In the genomic region with DNA sequence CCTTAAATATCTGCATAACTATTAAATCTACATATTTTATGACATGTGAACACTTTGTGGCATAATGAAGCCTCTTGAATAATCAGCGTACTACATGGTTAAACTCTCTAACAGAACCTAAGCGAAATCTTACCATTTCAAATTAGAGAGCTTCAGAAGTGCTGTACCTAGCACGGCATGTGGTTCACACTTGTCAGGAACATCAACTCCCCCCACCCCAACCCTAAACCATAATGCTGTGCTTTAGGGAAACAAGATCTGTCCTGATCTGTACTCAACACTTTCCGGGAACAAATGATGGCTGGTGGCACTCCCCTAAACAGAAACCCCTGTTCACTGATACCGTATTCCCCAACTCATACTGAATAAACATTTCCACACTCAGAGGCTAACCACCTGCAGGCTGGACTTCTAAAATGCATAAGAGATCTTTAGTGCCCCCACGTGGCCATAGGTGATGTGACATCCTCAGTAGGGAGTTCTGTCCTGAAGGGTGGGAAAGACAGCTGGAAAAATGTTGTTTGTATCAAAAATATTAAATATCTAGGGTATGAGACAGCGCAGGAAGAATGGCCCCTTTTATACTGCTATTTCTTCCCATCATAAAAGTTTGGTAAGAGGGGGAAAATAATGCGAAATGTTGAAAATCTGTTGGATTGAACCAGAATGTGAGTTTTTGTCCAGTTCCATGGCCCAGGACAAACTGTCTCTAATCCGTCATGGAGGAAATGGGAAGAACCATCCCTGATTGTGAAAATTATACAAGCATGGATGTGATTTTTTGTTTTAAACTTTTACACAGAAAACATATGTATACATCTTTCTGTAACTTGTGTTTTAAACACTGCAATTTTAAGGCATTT, we compare ENCODE assay signal across 8 cellular contexts.
DNase-seq lines count a peak whose midpoint lies in the region; ATAC-seq and TF ChIP-seq lines count a peak whose summit lies in the region.

No MANE protein-coding gene starts in this region.

- H3K4me1 ChIP-seq in HCT116 (ENCODE audit: control insufficient read depth in 1 of 2, insufficient read depth in 2 of 2, low read length in 2 of 2) = no peaks in the 10 kb centered on the region
- no peaks in the 10 kb centered on the region for H3K4me1 ChIP-seq in lower lobe of right lung

- TF ChIP-seq CTCF in HCT116 (IDR thresholded peaks at IDR 0.05 in 2 of 3, conservative IDR thresholded peaks at IDR 0.05 in 1 of 3; ENCODE audit: borderline replicate concordance in 1 of 3, insufficient read depth in 1 of 3, low read depth in 2 of 3, low read length in 2 of 3) (peak; percentile 64 to 87 (median 84)), lower lobe of right lung (IDR thresholded peaks at IDR 0.05) (peak; percentile 80)

- POLR2A ChIA-PET in HCT116 (lab: Charles Lee) = no interaction called here

- RAD21 ChIA-PET in HCT116 (lab: Charles Lee; ENCODE audit: low non-redundant PET in 1 of 2, low total read pairs in 2 of 2, uncharacterized antibody in 2 of 2, unreplicated experiment in 2 of 2) = no interaction called here

- ATAC-seq in HCT116 (peak; percentile 97), lower lobe of right lung (peak; percentile 89), GM18505 (IDR thresholded peaks at IDR 0.05; ENCODE audit: unreplicated experiment) (no peak)

- BruUV-seq in HCT116 (replicated peaks; lab: Mats Ljungman, UMichigan) = no TSS peak

- no peaks in the 10 kb centered on the region for H3K9me3 ChIP-seq in HCT116 (ENCODE audit: control insufficient read depth in 1 of 2, insufficient read depth in 1 of 2, low read depth in 1 of 2, low read length in 2 of 2)
- no peaks in the 10 kb centered on the region for H3K9me3 ChIP-seq in lower lobe of right lung

- no peak for TF ChIP-seq POLR2A in HCT116 (IDR thresholded peaks at IDR 0.05; ENCODE audit: borderline replicate concordance, extremely low read depth, insufficient read depth, insufficient read length)
- no peak for TF ChIP-seq POLR2A in GM18505 (IDR thresholded peaks at IDR 0.05; ENCODE audit: borderline replicate concordance, extremely low read depth, insufficient read depth, insufficient read length)

- peak in 10 of 14 donors; percentile 14 to 49 (median 32) for DNase-seq in C1 segment of cervical spinal cord (lab: John Stamatoyannopoulos, UW)
- peak; percentile 47 for DNase-seq in HCT116 (ENCODE audit: low read depth, low spot score)
- peak; percentile 51 to 82 for DNase-seq in NCI-H526 (lab: John Stamatoyannopoulos, UW)
- peak; percentile 46 for DNase-seq in activated CD4-positive, alpha-beta T cell treated with anti-CD3 and anti-CD28 coated beads, Interleukin-2, amount 50 U/mL, for 1 hour
- peak; percentile 66 to 79 for DNase-seq in dermis microvascular lymphatic vessel endothelial cell (ENCODE audit: low read depth in 2 of 2)
- peak; percentile 58 for DNase-seq in lower lobe of right lung
- DNase-seq in stimulated activated CD8-positive, alpha-beta memory T cell treated with anti-CD3 and anti-CD28 coated beads, Interleukin-15, amount 100 ng/mL, for 1 hour (ENCODE audit: low read depth) = peak; percentile 22

- H3K4me2 ChIP-seq in HCT116 (ENCODE audit: low read length) = no peak overlapping the region

- H3K36me3 ChIP-seq in HCT116 (ENCODE audit: control insufficient read depth in 1 of 2, insufficient read depth in 2 of 2, low read length in 2 of 2) (no peaks in the 10 kb centered on the region), lower lobe of right lung (no peaks in the 10 kb centered on the region)

- no peaks in the 10 kb centered on the region for H4K20me1 ChIP-seq in HCT116 (ENCODE audit: insufficient read depth)

- intact Hi-C loops in HCT116 (cut with micrococcal nuclease) = loop anchor here (2.0 to 5.0 kb wide), 2 partner anchors 162 to 873 kb away; no protein-coding TSS in a partner anchor
- intact Hi-C loops in lower lobe of right lung (cut with DNase I) = no loop called here

- CTCF ChIA-PET in HCT116 (lab: Charles Lee) = interaction anchor here (0.6 to 1.6 kb wide), 3 partner anchors 8 to 375 kb away, joined by 3 to 4 read pairs (median 4); no protein-coding TSS in a partner anchor

- no peaks in the 10 kb centered on the region for H3K9me2 ChIP-seq in HCT116 (ENCODE audit: insufficient read depth)

- TF ChIP-seq RAD21 in HCT116 (IDR thresholded peaks at IDR 0.05; ENCODE audit: low read depth) = peak; percentile 71

- no peaks in the 10 kb centered on the region for H3K79me2 ChIP-seq in HCT116 (ENCODE audit: insufficient read depth, low read length)

- no peak overlapping the region for H3K27ac ChIP-seq in HCT116 (ENCODE audit: low read depth, low read length)
- no peak overlapping the region for H3K27ac ChIP-seq in lower lobe of right lung

- peaks cover 5% of the 10 kb centered on the region; the same call in 1 of the 2 replicates for H3K27me3 ChIP-seq in HCT116 (ENCODE audit: insufficient read depth, low read length)
- H3K27me3 ChIP-seq in lower lobe of right lung (ENCODE audit: low read depth) = no peaks in the 10 kb centered on the region

- H3K4me3 ChIP-seq in HCT116 (replicated peaks in 1 of 2; ENCODE audit: low read depth in 1 of 2, low read length in 2 of 2) (no peak overlapping the region), lower lobe of right lung (no peak overlapping the region)

- no peak overlapping the region for H2AFZ ChIP-seq in HCT116 (ENCODE audit: low read depth, low read length, poor library complexity, severe bottlenecking)

- H3K9ac ChIP-seq in HCT116 (ENCODE audit: low read length) = no peak overlapping the region

TF ChIP-seq in HCT116, 20 proteins besides CTCF, POLR2A, EP300 and RAD21:
- TF ChIP-seq, protein P1, sequence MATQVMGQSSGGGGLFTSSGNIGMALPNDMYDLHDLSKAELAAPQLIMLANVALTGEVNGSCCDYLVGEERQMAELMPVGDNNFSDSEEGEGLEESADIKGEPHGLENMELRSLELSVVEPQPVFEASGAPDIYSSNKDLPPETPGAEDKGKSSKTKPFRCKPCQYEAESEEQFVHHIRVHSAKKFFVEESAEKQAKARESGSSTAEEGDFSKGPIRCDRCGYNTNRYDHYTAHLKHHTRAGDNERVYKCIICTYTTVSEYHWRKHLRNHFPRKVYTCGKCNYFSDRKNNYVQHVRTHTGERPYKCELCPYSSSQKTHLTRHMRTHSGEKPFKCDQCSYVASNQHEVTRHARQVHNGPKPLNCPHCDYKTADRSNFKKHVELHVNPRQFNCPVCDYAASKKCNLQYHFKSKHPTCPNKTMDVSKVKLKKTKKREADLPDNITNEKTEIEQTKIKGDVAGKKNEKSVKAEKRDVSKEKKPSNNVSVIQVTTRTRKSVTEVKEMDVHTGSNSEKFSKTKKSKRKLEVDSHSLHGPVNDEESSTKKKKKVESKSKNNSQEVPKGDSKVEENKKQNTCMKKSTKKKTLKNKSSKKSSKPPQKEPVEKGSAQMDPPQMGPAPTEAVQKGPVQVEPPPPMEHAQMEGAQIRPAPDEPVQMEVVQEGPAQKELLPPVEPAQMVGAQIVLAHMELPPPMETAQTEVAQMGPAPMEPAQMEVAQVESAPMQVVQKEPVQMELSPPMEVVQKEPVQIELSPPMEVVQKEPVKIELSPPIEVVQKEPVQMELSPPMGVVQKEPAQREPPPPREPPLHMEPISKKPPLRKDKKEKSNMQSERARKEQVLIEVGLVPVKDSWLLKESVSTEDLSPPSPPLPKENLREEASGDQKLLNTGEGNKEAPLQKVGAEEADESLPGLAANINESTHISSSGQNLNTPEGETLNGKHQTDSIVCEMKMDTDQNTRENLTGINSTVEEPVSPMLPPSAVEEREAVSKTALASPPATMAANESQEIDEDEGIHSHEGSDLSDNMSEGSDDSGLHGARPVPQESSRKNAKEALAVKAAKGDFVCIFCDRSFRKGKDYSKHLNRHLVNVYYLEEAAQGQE (IDR thresholded peaks at IDR 0.05; ENCODE audit: low read depth) = no peak
- TF ChIP-seq SP1 (IDR thresholded peaks at IDR 0.05; ENCODE audit: low read depth) (no peak), TCF7L2 (IDR thresholded peaks at IDR 0.05; ENCODE audit: borderline replicate concordance, extremely low read depth, insufficient read depth, insufficient read length) (no peak), CBX3 (IDR thresholded peaks at IDR 0.05; ENCODE audit: low read depth) (no peak), SRF (IDR thresholded peaks at IDR 0.05; ENCODE audit: low read depth) (no peak), FOSL1 (IDR thresholded peaks at IDR 0.05; ENCODE audit: low read depth) (no peak)

Comparison
In these comparisons a context has a peak if more than half of its experiments do, and no peak if none do; other contexts are left out.
1. DNase-seq: peak in every context shown above with its lines; median percentile 72 in dermis microvascular lymphatic vessel endothelial cell; 66 in NCI-H526; 58 in lower lobe of right lung; 47 in HCT116; 46 in activated CD4-positive, alpha-beta T cell treated with anti-CD3 and anti-CD28 coated beads, Interleukin-2, amount 50 U/mL, for 1 hour; 32 in C1 segment of cervical spinal cord; 22 in stimulated activated CD8-positive, alpha-beta memory T cell treated with anti-CD3 and anti-CD28 coated beads, Interleukin-15, amount 100 ng/mL, for 1 hour.